In genomic region chr1:163172596-163172995, GRCh38 we compare ENCODE assay signal across 1 cellular context.
TF ChIP-seq lines count a peak whose summit lies in the region.

No MANE protein-coding gene starts in this region.

TF ChIP-seq in IMR-90, 13 proteins besides CTCF, POLR2A, EP300 and RAD21:
- TF ChIP-seq CHD1 (IDR thresholded peaks at IDR 0.05; ENCODE audit: low read depth, low read length) (no peak), USF2 (IDR thresholded peaks at IDR 0.05; ENCODE audit: low read depth, low read length) (no peak), RCOR1 (IDR thresholded peaks at IDR 0.05; ENCODE audit: insufficient replicate concordance, low read length) (no peak), SMC3 (IDR thresholded peaks at IDR 0.05; ENCODE audit: low read depth, low read length) (no peak), RFX5 (IDR thresholded peaks at IDR 0.05; ENCODE audit: low read depth, low read length) (no peak), CEBPB (IDR thresholded peaks at IDR 0.05; ENCODE audit: low read depth, low read length) (no peak), NFE2L2 (IDR thresholded peaks at IDR 0.05; ENCODE audit: low read depth, low read length) (no peak), BHLHE40 (IDR thresholded peaks at IDR 0.05; ENCODE audit: low read depth, low read length) (no peak), MAFK (IDR thresholded peaks at IDR 0.05; ENCODE audit: low read depth, low read length) (no peak), FOS (IDR thresholded peaks at IDR 0.05; ENCODE audit: low read depth, low read length) (no peak), MXI1 (IDR thresholded peaks at IDR 0.05; ENCODE audit: borderline replicate concordance, low read depth, low read length) (no peak), ELK1 (IDR thresholded peaks at IDR 0.05; ENCODE audit: borderline replicate concordance, low read depth, low read length) (no peak), MAZ (IDR thresholded peaks at IDR 0.05; ENCODE audit: borderline replicate concordance, low read depth, low read length) (no peak)
